ENCODE assay signal across 24 cellular contexts in the genomic region with DNA sequence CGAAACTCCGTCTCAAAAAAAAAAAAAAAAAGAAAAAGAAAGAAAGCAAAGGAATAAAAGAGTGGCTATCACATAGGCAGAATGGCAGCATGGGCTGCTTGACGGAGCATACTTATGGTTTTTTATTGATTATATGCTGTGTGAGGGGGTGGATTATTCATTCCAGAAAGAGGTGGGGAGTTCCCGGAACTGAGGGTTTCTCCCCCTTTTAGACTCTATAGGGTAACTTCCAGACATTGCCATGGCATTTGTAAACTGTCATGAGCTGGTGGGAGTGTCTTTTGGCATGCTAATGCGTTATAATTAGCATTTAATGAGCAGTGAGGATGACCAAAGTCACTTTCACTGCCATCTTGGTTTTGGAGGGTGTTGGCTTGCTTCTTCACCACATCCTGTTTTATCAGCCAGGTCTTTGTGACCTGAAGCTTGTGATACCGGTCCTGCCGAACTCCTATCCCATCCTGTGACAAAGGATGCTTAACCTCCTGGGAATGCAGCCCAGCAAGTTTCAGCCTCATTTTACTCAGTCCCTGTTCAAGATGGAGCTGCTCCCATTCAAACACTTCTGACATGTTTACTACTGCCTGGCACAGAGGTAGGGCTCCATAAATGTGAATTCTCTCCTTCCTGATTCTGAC. TPM values are rescaled to one million over a fixed set of nuclear protein-coding genes. Genes with fewer than 3 reads are reported as not detected.
DNase-seq lines count a peak whose midpoint lies in the region; ATAC-seq and TF ChIP-seq lines count a peak whose summit lies in the region.
"Had no signal": no experiment of that assay in that cellular context is flagged by ENCODE, and none has a peak within 500 bp of the region (broad histone marks: within the 10 kb centered on the region; RNA-seq: fewer than 3 reads in every experiment).

No MANE protein-coding gene starts in this region.

- H3K36me3 ChIP-seq in mammary epithelial cell (ENCODE audit: insufficient read depth, low read length): no peaks in the 10 kb centered on the region
- no peaks in the 10 kb centered on the region for H3K36me3 ChIP-seq in osteoblast (ENCODE audit: insufficient read depth, low read length)
- no peaks in the 10 kb centered on the region for H3K36me3 ChIP-seq in testis (ENCODE audit: low read depth, missing control alignments)
- H3K36me3 ChIP-seq: HAP-1 had no signal

- no peaks in the 10 kb centered on the region for H4K20me1 ChIP-seq in mammary epithelial cell (ENCODE audit: insufficient read depth, low read length)
- H4K20me1 ChIP-seq in osteoblast (ENCODE audit: insufficient read depth, low read length): no peaks in the 10 kb centered on the region

- ATAC-seq in left colon (peak; percentile 35), HG02852 (IDR thresholded peaks at IDR 0.05; ENCODE audit: unreplicated experiment) (no peak)
- ATAC-seq: activated CD4-positive, CD25-positive, alpha-beta regulatory T cell treated with anti-CD3 and anti-CD28 coated beads, Interleukin-2, amount 50 U/mL, for 24 hours; activated T-cell treated with anti-CD3 and anti-CD28 coated beads, Interleukin-2, amount 50 U/mL, for 4 hours; stimulated activated memory B cell treated with anti-CD40 and anti-IgM and Interleukin-4, amounts not matched to agents 10 μg/mL and 1 μg/mL and 100 μg/mL, for 72 hours had no signal

- 69% methylated on average over 7 of the region's 7 CpGs for WGBS in mammary epithelial cell (ENCODE audit: low coverage, missing lambda C conversion rate)
- WGBS in testis, 2 donors: 87 to 90% methylated on average over 7 of the region's 7 CpGs

- CTCF ChIA-PET in mammary epithelial cell (lab: Charles Lee; ENCODE audit: low non-redundant PET): no interaction called here

- DNase-seq in DMS53 (lab: John Stamatoyannopoulos, UW) (peak; percentile 50), DMS53 treated with DMSO at 0.1 percent for 48 hours (lab: John Stamatoyannopoulos, UW; ENCODE audit: unreplicated experiment) (no peak), mammary epithelial cell (peak; percentile 85), left colon (peak in 1 of 2 donors; percentile 46), type B pancreatic cell (ENCODE audit: extremely low spot score, unreplicated experiment) (no peak), osteoblast (ENCODE audit: insufficient read length, low spot score, missing footprints) (no peak), testis (no peak)
- DNase-seq: activated naive CD4-positive, alpha-beta T cell treated with anti-CD3 and anti-CD28 coated beads, Interleukin-2, amount 50 U/mL, for 16 hours; activated T-cell treated with anti-CD3 and anti-CD28 coated beads, Interleukin-2, amount 50 U/mL, for 4 hours; aorta; COR-L47; endodermal cell; MV-4-11; NCI-H187; NCI-H774; nucleus accumbens; right cardiac atrium; SK-N-SH; T-helper 9 cell had no signal

- peak overlapping the region; percentile 60 for H3K4me3 Mint-ChIP-seq in type B pancreatic cell
- H3K4me3 Mint-ChIP-seq: activated T-cell treated with anti-CD3 and anti-CD28 coated beads, Interleukin-2, amount 50 U/mL, for 4 hours; endodermal cell; stimulated activated memory B cell treated with anti-CD40 and anti-IgM and Interleukin-4, amounts not matched to agents 10 μg/mL and 1 μg/mL and 100 μg/mL, for 72 hours had no signal

- H3K9ac ChIP-seq in mammary epithelial cell (ENCODE audit: insufficient read depth, low read length): peak overlapping the region; percentile 38
- H3K9ac ChIP-seq: SK-N-SH had no signal

- H3K9me3 ChIP-seq in mammary epithelial cell (replicated peaks; ENCODE audit: insufficient read depth, low read length): no peaks in the 10 kb centered on the region
- H3K9me3 ChIP-seq in osteoblast (ENCODE audit: low read depth, low read length): no peaks in the 10 kb centered on the region
- H3K9me3 ChIP-seq in testis: no peaks in the 10 kb centered on the region
- H3K9me3 ChIP-seq: SK-N-SH had no signal

- no TSS peak for BruUV-seq in mammary epithelial cell (replicated peaks; lab: Mats Ljungman, UMichigan)

- peaks cover 15% of the 10 kb centered on the region for H3K4me1 ChIP-seq in mammary epithelial cell (ENCODE audit: insufficient read depth, low read length)
- peaks cover 2% of the 10 kb centered on the region for H3K4me1 ChIP-seq in osteoblast (ENCODE audit: insufficient read depth, low read length)
- no peaks in the 10 kb centered on the region for H3K4me1 ChIP-seq in testis

- H3K27me3 Mint-ChIP-seq in type B pancreatic cell: no peaks in the 10 kb centered on the region

- no peak for TF ChIP-seq POLR2A in testis (IDR thresholded peaks at IDR 0.05)

- in situ Hi-C loops in mammary epithelial cell (cut with MboI; ENCODE audit: low sequenced_read_pairs in 2 of 2): no loop called here

- dilution Hi-C loops in mammary epithelial cell (cut with HindIII; ENCODE audit: low sequenced_read_pairs): no loop called here

- TF ChIP-seq CTCF in mammary epithelial cell (conservative IDR thresholded peaks at IDR 0.05 in 1 of 2, IDR thresholded peaks at IDR 0.05 in 1 of 2; ENCODE audit: extremely low read depth in 1 of 2, insufficient read depth in 1 of 2, low read depth in 1 of 2, low read length in 2 of 2): no peak
- TF ChIP-seq CTCF in type B pancreatic cell (conservative IDR thresholded peaks at IDR 0.05): no peak
- no peak for TF ChIP-seq CTCF in osteoblast (IDR thresholded peaks at IDR 0.05; ENCODE audit: extremely low read depth, low read depth, low read length)
- TF ChIP-seq CTCF in testis (IDR thresholded peaks at IDR 0.05): no peak

- peak overlapping the region; percentile 63 for H3K27ac ChIP-seq in mammary epithelial cell (ENCODE audit: insufficient read depth, low read depth, low read length)
- no peak overlapping the region for H3K27ac ChIP-seq in osteoblast (ENCODE audit: low read depth, low read length)
- no peak overlapping the region for H3K27ac ChIP-seq in testis
- H3K27ac ChIP-seq: 22Rv1 had no signal

- H2AFZ ChIP-seq in mammary epithelial cell (ENCODE audit: low read depth, low read length) (peak overlapping the region; percentile 95), osteoblast (ENCODE audit: low read length) (no peak overlapping the region)

- no peaks in the 10 kb centered on the region for H3K36me3 Mint-ChIP-seq in type B pancreatic cell
- H3K36me3 Mint-ChIP-seq: stimulated activated memory B cell treated with anti-CD40 and anti-IgM and Interleukin-4, amounts not matched to agents 10 μg/mL and 1 μg/mL and 100 μg/mL, for 72 hours had no signal

- H3K4me2 ChIP-seq in mammary epithelial cell (ENCODE audit: insufficient read depth, low read depth, low read length): peak overlapping the region; percentile 73
- H3K4me2 ChIP-seq in osteoblast (ENCODE audit: insufficient read depth, low read length): no peak overlapping the region
- H3K4me2 ChIP-seq: SK-N-SH had no signal

- H3K9me3 Mint-ChIP-seq in type B pancreatic cell: no peaks in the 10 kb centered on the region
- H3K9me3 Mint-ChIP-seq: endodermal cell had no signal

- H3K27me3 ChIP-seq in mammary epithelial cell (ENCODE audit: insufficient read depth, low read length) (no peaks in the 10 kb centered on the region), osteoblast (ENCODE audit: insufficient read depth, low read length) (peaks cover 12% of the 10 kb centered on the region), testis (no peaks in the 10 kb centered on the region)

- no peaks in the 10 kb centered on the region for H3K4me1 Mint-ChIP-seq in type B pancreatic cell (ENCODE audit: unreplicated experiment)
- H3K4me1 Mint-ChIP-seq: stimulated activated memory B cell treated with anti-CD40 and anti-IgM and Interleukin-4, amounts not matched to agents 10 μg/mL and 1 μg/mL and 100 μg/mL, for 72 hours had no signal

- H3K4me3 ChIP-seq in mammary epithelial cell (replicated peaks in 1 of 3; ENCODE audit: insufficient read depth in 1 of 3, low read depth in 2 of 3, low read length in 3 of 3) (no peak overlapping the region), osteoblast (ENCODE audit: insufficient read depth, low read length) (no peak overlapping the region), testis (no peak overlapping the region)
- H3K4me3 ChIP-seq: HAP-1 had no signal

- H3K27ac Mint-ChIP-seq in type B pancreatic cell: peak overlapping the region; percentile 99
- H3K27ac Mint-ChIP-seq: endodermal cell; stimulated activated memory B cell treated with anti-CD40 and anti-IgM and Interleukin-4, amounts not matched to agents 10 μg/mL and 1 μg/mL and 100 μg/mL, for 72 hours had no signal

- H3K79me2 ChIP-seq in mammary epithelial cell (ENCODE audit: insufficient read depth, low read length): no peaks in the 10 kb centered on the region
- H3K79me2 ChIP-seq in osteoblast (ENCODE audit: insufficient read depth, low read length): no peaks in the 10 kb centered on the region

- intact Hi-C loops in mammary epithelial cell (cut with micrococcal nuclease): loop anchor here (2.0 to 5.0 kb wide), 3 partner anchors 16 to 92 kb away; partner anchors contain the start of gene ABHD17C
- intact Hi-C loops in left colon (cut with DNase I, micrococcal nuclease): no loop called here
- intact Hi-C loops in testis (cut with DNase I; ENCODE audit: low total_unique reads): no loop called here

RNA-seq across cellular contexts. Expression of gene ABHD17C, which starts 15.8 kb away (rescaled TPM):
- total RNA-seq in mammary epithelial cell (10 to 100 TPM in 1 of 2 donors, 1 to 10 TPM in 1; 5.2 to 23.2 TPM), left colon (100 to 1,000 TPM; 151 to 160 TPM), type B pancreatic cell (ENCODE audit: low replicate concordance) (41.0 and 66.3 TPM in 2 replicates), osteoblast (11.5 and 11.6 TPM in 2 replicates), testis (10 to 100 TPM in 1 of 2 donors, 1 to 10 TPM in 1; 8.0 to 16.3 TPM)
- polyA plus RNA-seq in mammary epithelial cell (21.7 TPM), testis (ENCODE audit: insufficient read depth, low read depth, low replicate concordance) (10.0 TPM)
- polyA minus RNA-seq in mammary epithelial cell: 38.2 TPM

Comparison
In these comparisons a context has a peak if more than half of its experiments do, and no peak if none do; other contexts are left out.
1. DNase-seq: peak in DMS53 (single experiment) and mammary epithelial cell (single experiment); none in DMS53 treated with DMSO at 0.1 percent for 48 hours (single experiment), type B pancreatic cell (single experiment), osteoblast (single experiment) and testis (single experiment).